ENCODE assay signal across 14 cellular contexts in genomic region chr10:99781734-99782429, GRCh38.
"Had no signal": no experiment of that assay in that cellular context is flagged by ENCODE, and none has a peak within 500 bp of the region (broad histone marks: within the 10 kb centered on the region; RNA-seq: fewer than 3 reads in every experiment).

No MANE protein-coding gene starts in this region.

- DNase-seq: activated CD4-positive, alpha-beta T cell treated with anti-CD3 and anti-CD28 coated beads, Interleukin-2, amount 50 U/mL, for 4 hours; activated naive CD4-positive, alpha-beta T cell treated with anti-CD3 and anti-CD28 coated beads for 36 hours; activated T-cell treated with anti-CD3 and anti-CD28 coated beads, Interleukin-2, amount 50 U/mL, for 1 hour; hypothalamus; left ventricle myocardium superior; occipital lobe; upper lobe of left lung had no signal

- ATAC-seq: activated CD4-positive, CD25-positive, alpha-beta regulatory T cell treated with anti-CD3 and anti-CD28 coated beads, Interleukin-2, amount 50 U/mL, for 24 hours; left ventricle myocardium superior; natural killer cell treated with Interleukin-12 subunit alpha and Interleukin-12 subunit beta and Interleukin-15 and Interleukin-18, amount 100 ng/mL, for 72 hours had no signal

- H3K36me3 Mint-ChIP-seq: natural killer cell treated with Interleukin-12 subunit alpha and Interleukin-12 subunit beta and Interleukin-15 and Interleukin-18, amount 100 ng/mL, for 72 hours had no signal

- H3K27me3 ChIP-seq: esophagus muscularis mucosa, right atrium auricular region, upper lobe of left lung had no signal

- H3K27me3 Mint-ChIP-seq: stimulated activated naive CD8-positive, alpha-beta T cell treated with anti-CD3 and anti-CD28 coated beads, Interleukin-15, Interleukin-2, amounts not matched to agents 100 ng/mL and 50 ng/mL, for 24 hours had no signal

- H3K36me3 ChIP-seq: esophagus muscularis mucosa, right atrium auricular region, upper lobe of left lung had no signal

- H3K27ac Mint-ChIP-seq: activated naive CD4-positive, alpha-beta T cell treated with anti-CD3 and anti-CD28 coated beads for 36 hours; activated T-helper 2 cell treated with anti-CD3 and anti-CD28 coated beads, Interferon-gamma antibody, Interleukin-2, Interleukin-4, amounts not matched to agents 10 μg/mL and 5 μg/mL and 100 μg/mL, durations not matched to agents 14 hours and 24 hours and 36 hours; natural killer cell treated with Interleukin-12 subunit alpha and Interleukin-12 subunit beta and Interleukin-15 and Interleukin-18, amount 100 ng/mL, for 72 hours; stimulated activated naive CD8-positive, alpha-beta T cell treated with anti-CD3 and anti-CD28 coated beads, Interleukin-15, Interleukin-2, amounts not matched to agents 100 ng/mL and 50 ng/mL, for 24 hours had no signal

- H3K27ac ChIP-seq: esophagus muscularis mucosa, right atrium auricular region, upper lobe of left lung had no signal

- H3K9me3 ChIP-seq: esophagus muscularis mucosa, right atrium auricular region, upper lobe of left lung had no signal

- H3K4me3 Mint-ChIP-seq: activated naive CD4-positive, alpha-beta T cell treated with anti-CD3 and anti-CD28 coated beads for 36 hours; natural killer cell treated with Interleukin-12 subunit alpha and Interleukin-12 subunit beta and Interleukin-15 and Interleukin-18, amount 100 ng/mL, for 72 hours; stimulated activated naive CD8-positive, alpha-beta T cell treated with anti-CD3 and anti-CD28 coated beads, Interleukin-15, Interleukin-2, amounts not matched to agents 100 ng/mL and 50 ng/mL, for 24 hours had no signal

- H3K4me1 ChIP-seq: right atrium auricular region had no signal

- H3K4me3 ChIP-seq: esophagus muscularis mucosa, right atrium auricular region, skin epidermis, upper lobe of left lung had no signal

- H3K9me3 Mint-ChIP-seq: activated naive CD4-positive, alpha-beta T cell treated with anti-CD3 and anti-CD28 coated beads for 36 hours; activated T-helper 2 cell treated with anti-CD3 and anti-CD28 coated beads, Interferon-gamma antibody, Interleukin-2, Interleukin-4, amounts not matched to agents 10 μg/mL and 5 μg/mL and 100 μg/mL, durations not matched to agents 14 hours and 24 hours and 36 hours; natural killer cell treated with Interleukin-12 subunit alpha and Interleukin-12 subunit beta and Interleukin-15 and Interleukin-18, amount 100 ng/mL, for 72 hours; stimulated activated naive CD8-positive, alpha-beta T cell treated with anti-CD3 and anti-CD28 coated beads, Interleukin-15, Interleukin-2, amounts not matched to agents 100 ng/mL and 50 ng/mL, for 24 hours had no signal
